In genomic region chr4:106852416-106852815, GRCh38 we compare ENCODE assay signal across 28 cellular contexts.
"Had no signal": no experiment of that assay in that cellular context is flagged by ENCODE, and none has a peak within 500 bp of the region (broad histone marks: within the 10 kb centered on the region; RNA-seq: fewer than 3 reads in every experiment).

No MANE protein-coding gene starts in this region.

- ATAC-seq: activated CD4-positive, CD25-positive, alpha-beta regulatory T cell treated with anti-CD3 and anti-CD28 coated beads, Interleukin-2, amount 50 U/mL, for 24 hours; activated CD8-positive, alpha-beta T cell treated with anti-CD3 and anti-CD28 coated beads for 36 hours; activated naive CD4-positive, alpha-beta T cell treated with anti-CD3 and anti-CD28 coated beads, Interleukin-2, amount 50 U/mL, for 72 hours; activated T-cell treated with anti-CD3 and anti-CD28 coated beads, Interleukin-2, amount 50 U/mL, for 4 hours; activated T-helper 17 cell treated with anti-CD3 and anti-CD28 coated beads, Interleukin-2, amount 50 U/mL, for 72 hours had no signal

- DNase-seq: activated B cell treated with CpG ODN at 0.5 μM for 24 hours; activated CD4-positive, alpha-beta T cell treated with anti-CD3 and anti-CD28 coated beads for 48 hours; activated CD4-positive, alpha-beta T cell treated with anti-CD3 and anti-CD28 coated beads, Interleukin-2, amount 50 U/mL, for 1 hour; activated CD4-positive, alpha-beta T cell treated with anti-CD3 and anti-CD28 coated beads, Interleukin-2, amount 50 U/mL, for 48 hours; activated CD8-positive, alpha-beta memory T cell treated with anti-CD3 and anti-CD28 coated beads for 24 hours; activated CD8-positive, alpha-beta T cell treated with anti-CD3 and anti-CD28 coated beads for 36 hours; activated effector memory CD4-positive, alpha-beta T cell treated with Interleukin-2 at 50 U/mL for 16 hours; activated naive CD4-positive, alpha-beta T cell treated with anti-CD3 and anti-CD28 coated beads, Interleukin-2, amount 10 ng/mL, durations not matched to agents 7 days and 5 days; activated naive CD8-positive, alpha-beta T cell treated with anti-CD3 and anti-CD28 coated beads, Interleukin-2, amount 10 ng/mL, durations not matched to agents 7 days and 5 days; activated T-cell treated with anti-CD3 and anti-CD28 coated beads, Interleukin-2, amount 50 U/mL, for 4 hours; central memory CD4-positive, alpha-beta T cell; cerebellar nuclear complex; colonic mucosa; effector CD8-positive, alpha-beta T cell; esophagus squamous epithelium; head of caudate nucleus; hippocampal formation; T1000; WERI-Rb-1 had no signal

- H3K27me3 ChIP-seq: ascending aorta, breast epithelium, cardiac muscle cell, colonic mucosa, esophagus squamous epithelium had no signal

- H3K4me3 ChIP-seq: ascending aorta, breast epithelium, cardiac muscle cell, colonic mucosa, esophagus squamous epithelium had no signal

- H3K27ac Mint-ChIP-seq: activated B cell treated with CpG ODN at 0.5 μM for 24 hours; activated CD8-positive, alpha-beta T cell treated with anti-CD3 and anti-CD28 coated beads for 36 hours; activated naive CD4-positive, alpha-beta T cell treated with anti-CD3 and anti-CD28 coated beads, Interleukin-2, amount 10 ng/mL, durations not matched to agents 7 days and 5 days; activated naive CD4-positive, alpha-beta T cell treated with anti-CD3 and anti-CD28 coated beads, Interleukin-2, amount 50 U/mL, for 72 hours; activated naive CD8-positive, alpha-beta T cell treated with anti-CD3 and anti-CD28 coated beads, Interleukin-2, amount 10 ng/mL, durations not matched to agents 7 days and 5 days; activated T-helper 17 cell treated with anti-CD3 and anti-CD28 coated beads, Interleukin-2, amount 50 U/mL, for 72 hours; brain; T-helper 2 cell treated with Interferon-gamma antibody and Interleukin-4, amounts not matched to agents 5 μg/mL and 100 μg/mL, for 36 hours had no signal

- H3K27ac ChIP-seq: ascending aorta, breast epithelium, cardiac muscle cell, colonic mucosa, epithelial cell of prostate, esophagus squamous epithelium, WERI-Rb-1 had no signal

- H3K4me3 Mint-ChIP-seq: activated B cell treated with CpG ODN at 0.5 μM for 24 hours; activated CD8-positive, alpha-beta T cell treated with anti-CD3 and anti-CD28 coated beads for 36 hours; activated naive CD4-positive, alpha-beta T cell treated with anti-CD3 and anti-CD28 coated beads, Interleukin-2, amount 10 ng/mL, durations not matched to agents 7 days and 5 days; activated naive CD8-positive, alpha-beta T cell treated with anti-CD3 and anti-CD28 coated beads, Interleukin-2, amount 10 ng/mL, durations not matched to agents 7 days and 5 days; activated T-cell treated with anti-CD3 and anti-CD28 coated beads, Interleukin-2, amount 50 U/mL, for 4 hours; activated T-helper 17 cell treated with anti-CD3 and anti-CD28 coated beads, Interleukin-2, amount 50 U/mL, for 72 hours; brain; T-helper 2 cell treated with Interferon-gamma antibody and Interleukin-4, amounts not matched to agents 5 μg/mL and 100 μg/mL, for 36 hours had no signal

- H3K4me1 Mint-ChIP-seq: activated B cell treated with CpG ODN at 0.5 μM for 24 hours; activated naive CD4-positive, alpha-beta T cell treated with anti-CD3 and anti-CD28 coated beads, Interleukin-2, amount 10 ng/mL, durations not matched to agents 7 days and 5 days; activated naive CD8-positive, alpha-beta T cell treated with anti-CD3 and anti-CD28 coated beads, Interleukin-2, amount 10 ng/mL, durations not matched to agents 7 days and 5 days; activated T-helper 17 cell treated with anti-CD3 and anti-CD28 coated beads, Interleukin-2, amount 50 U/mL, for 72 hours had no signal

- H3K27me3 Mint-ChIP-seq: activated B cell treated with CpG ODN at 0.5 μM for 24 hours; activated CD8-positive, alpha-beta T cell treated with anti-CD3 and anti-CD28 coated beads for 36 hours; activated naive CD4-positive, alpha-beta T cell treated with anti-CD3 and anti-CD28 coated beads, Interleukin-2, amount 10 ng/mL, durations not matched to agents 7 days and 5 days; activated T-helper 17 cell treated with anti-CD3 and anti-CD28 coated beads, Interleukin-2, amount 50 U/mL, for 72 hours had no signal

- H3K9me3 Mint-ChIP-seq: activated B cell treated with CpG ODN at 0.5 μM for 24 hours; activated CD8-positive, alpha-beta T cell treated with anti-CD3 and anti-CD28 coated beads for 36 hours; activated naive CD4-positive, alpha-beta T cell treated with anti-CD3 and anti-CD28 coated beads, Interleukin-2, amount 10 ng/mL, durations not matched to agents 7 days and 5 days; activated naive CD8-positive, alpha-beta T cell treated with anti-CD3 and anti-CD28 coated beads, Interleukin-2, amount 10 ng/mL, durations not matched to agents 7 days and 5 days; activated T-helper 17 cell treated with anti-CD3 and anti-CD28 coated beads, Interleukin-2, amount 50 U/mL, for 72 hours; brain; T-helper 2 cell treated with Interferon-gamma antibody and Interleukin-4, amounts not matched to agents 5 μg/mL and 100 μg/mL, for 36 hours had no signal

- H3K4me1 ChIP-seq: ascending aorta, breast epithelium, colonic mucosa, esophagus squamous epithelium had no signal

- H3K36me3 ChIP-seq: ascending aorta, breast epithelium, cardiac muscle cell, colonic mucosa, esophagus squamous epithelium, WERI-Rb-1 had no signal

- H3K36me3 Mint-ChIP-seq: activated naive CD4-positive, alpha-beta T cell treated with anti-CD3 and anti-CD28 coated beads, Interleukin-2, amount 10 ng/mL, durations not matched to agents 7 days and 5 days; activated naive CD4-positive, alpha-beta T cell treated with anti-CD3 and anti-CD28 coated beads, Interleukin-2, amount 50 U/mL, for 72 hours; activated naive CD8-positive, alpha-beta T cell treated with anti-CD3 and anti-CD28 coated beads, Interleukin-2, amount 10 ng/mL, durations not matched to agents 7 days and 5 days; brain had no signal

- H3K9me3 ChIP-seq: ascending aorta, breast epithelium, colonic mucosa, esophagus squamous epithelium had no signal
